ENCODE assay signal across 31 cellular contexts in the genomic region with DNA sequence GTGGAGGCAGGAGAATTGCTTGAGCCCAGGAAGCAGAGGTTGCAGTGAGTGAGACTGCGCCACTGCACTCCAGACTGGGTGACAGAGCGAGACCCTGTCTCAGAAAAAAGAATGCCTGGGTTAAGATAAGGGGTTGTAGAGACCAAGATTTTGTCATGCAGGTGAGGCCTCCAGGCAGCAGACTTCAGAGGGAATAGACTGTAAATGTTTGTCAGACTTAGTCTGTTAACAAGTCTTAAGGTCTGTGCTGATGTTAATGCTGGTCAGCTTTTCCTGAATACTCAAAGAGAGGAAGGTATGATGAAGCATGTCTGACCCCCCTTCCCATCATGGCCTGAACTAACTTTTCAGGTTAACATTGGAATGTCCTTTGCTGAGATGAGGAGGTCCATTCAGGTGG.
"Had no signal": no experiment of that assay in that cellular context is flagged by ENCODE, and none has a peak within 500 bp of the region (broad histone marks: within the 10 kb centered on the region; RNA-seq: fewer than 3 reads in every experiment).

No MANE protein-coding gene starts in this region.

- H3K36me3 ChIP-seq: ascending aorta, gastroesophageal sphincter, heart left ventricle, neutrophil, ovary, thyroid gland, upper lobe of right lung, WERI-Rb-1 had no signal

- ATAC-seq: effector memory CD8-positive, alpha-beta T cell; gastroesophageal sphincter; heart left ventricle; sciatic nerve; stimulated activated naive CD8-positive, alpha-beta T cell treated with anti-CD3 and anti-CD28 coated beads, Interleukin-15, amount 100 ng/mL, for 72 hours; T-helper 17 cell; upper lobe of right lung had no signal

- H3K4me1 ChIP-seq: ascending aorta had no signal

- H3K27me3 Mint-ChIP-seq: activated CD4-positive, alpha-beta memory T cell treated with anti-CD3 and anti-CD28 coated beads, Interleukin-2, amount 10 ng/mL, durations not matched to agents 7 days and 5 days; activated CD4-positive, alpha-beta T cell treated with anti-CD3 and anti-CD28 coated beads, Interleukin-2, amount 10 ng/mL, durations not matched to agents 24 days and 14 days; activated naive CD4-positive, alpha-beta T cell treated with anti-CD3 and anti-CD28 coated beads, Interleukin-2, amount 10 ng/mL, durations not matched to agents 7 days and 5 days; activated naive CD8-positive, alpha-beta T cell treated with anti-CD3 and anti-CD28 coated beads, Interleukin-2, amount 10 ng/mL, durations not matched to agents 7 days and 5 days; activated T-cell treated with anti-CD3 and anti-CD28 coated beads, Interleukin-2, amount 50 U/mL, for 24 hours; brain; effector memory CD8-positive, alpha-beta T cell; naive B cell; stimulated activated naive CD8-positive, alpha-beta T cell treated with anti-CD3 and anti-CD28 coated beads, Interleukin-15, amount 100 ng/mL, for 72 hours; T-helper 17 cell had no signal

- DNase-seq: activated CD4-positive, alpha-beta memory T cell treated with anti-CD3 and anti-CD28 coated beads, Interleukin-2, amount 10 ng/mL, durations not matched to agents 7 days and 5 days; activated CD4-positive, alpha-beta T cell treated with anti-CD3 and anti-CD28 coated beads, Interleukin-2, amount 10 ng/mL, durations not matched to agents 24 days and 14 days; activated CD4-positive, CD25-positive, alpha-beta regulatory T cell treated with anti-CD3 and anti-CD28 coated beads, Interleukin-2, amount 50 U/mL, for 72 hours; activated CD8-positive, alpha-beta memory T cell treated with anti-CD3 and anti-CD28 coated beads, Interleukin-2, amount 50 U/mL, for 48 hours; activated gamma-delta T cell; activated naive CD4-positive, alpha-beta T cell treated with anti-CD3 and anti-CD28 coated beads, Interleukin-2, amount 10 ng/mL, durations not matched to agents 7 days and 5 days; activated naive CD8-positive, alpha-beta T cell treated with anti-CD3 and anti-CD28 coated beads, Interleukin-2, amount 10 ng/mL, durations not matched to agents 7 days and 5 days; activated T-cell treated with anti-CD3 and anti-CD28 coated beads, Interleukin-2, amount 50 U/mL, for 24 hours; caudate nucleus; cortex of kidney; effector memory CD8-positive, alpha-beta T cell; heart left ventricle; naive B cell; nephron progenitor cell; ovary; stimulated activated CD4-positive, alpha-beta T cell treated with anti-CD3 and anti-CD28 coated beads, Interleukin-12 subunit alpha, Interleukin-12 subunit beta, amount 100 ng/mL, for 4 hours; stimulated activated CD4-positive, alpha-beta T cell treated with anti-CD3 and anti-CD28 coated beads, Interleukin-4, amount 100 ng/mL, for 1 hour; stimulated activated naive CD8-positive, alpha-beta T cell treated with anti-CD3 and anti-CD28 coated beads, Interleukin-15, amount 100 ng/mL, for 72 hours; substantia nigra; T-helper 17 cell; T1000; thyroid gland; upper lobe of right lung; WERI-Rb-1 had no signal

- H3K9me3 ChIP-seq: ascending aorta, gastroesophageal sphincter, heart left ventricle, neutrophil, ovary, thyroid gland, upper lobe of right lung had no signal

- H3K4me3 ChIP-seq: ascending aorta, gastroesophageal sphincter, heart left ventricle, ovary, skin epidermis, thyroid gland, upper lobe of right lung had no signal

- H3K27ac ChIP-seq: ascending aorta, gastroesophageal sphincter, heart left ventricle, neutrophil, ovary, thyroid gland, upper lobe of right lung, WERI-Rb-1 had no signal

- H3K9me3 Mint-ChIP-seq: activated CD4-positive, alpha-beta memory T cell treated with anti-CD3 and anti-CD28 coated beads, Interleukin-2, amount 10 ng/mL, durations not matched to agents 7 days and 5 days; activated CD4-positive, alpha-beta T cell treated with anti-CD3 and anti-CD28 coated beads, Interleukin-2, amount 10 ng/mL, durations not matched to agents 24 days and 14 days; activated naive CD4-positive, alpha-beta T cell treated with anti-CD3 and anti-CD28 coated beads, Interleukin-2, amount 10 ng/mL, durations not matched to agents 7 days and 5 days; activated T-cell treated with anti-CD3 and anti-CD28 coated beads, Interleukin-2, amount 50 U/mL, for 24 hours; brain; effector memory CD8-positive, alpha-beta T cell; naive B cell; nephron progenitor cell; stimulated activated naive CD8-positive, alpha-beta T cell treated with anti-CD3 and anti-CD28 coated beads, Interleukin-15, amount 100 ng/mL, for 72 hours had no signal

- H3K27me3 ChIP-seq: ascending aorta, gastroesophageal sphincter, heart left ventricle, neutrophil, ovary, thyroid gland, upper lobe of right lung had no signal

- H3K4me3 Mint-ChIP-seq: activated CD4-positive, alpha-beta memory T cell treated with anti-CD3 and anti-CD28 coated beads, Interleukin-2, amount 10 ng/mL, durations not matched to agents 7 days and 5 days; activated CD4-positive, alpha-beta T cell treated with anti-CD3 and anti-CD28 coated beads, Interleukin-2, amount 10 ng/mL, durations not matched to agents 24 days and 14 days; activated naive CD4-positive, alpha-beta T cell treated with anti-CD3 and anti-CD28 coated beads, Interleukin-2, amount 10 ng/mL, durations not matched to agents 7 days and 5 days; activated naive CD8-positive, alpha-beta T cell treated with anti-CD3 and anti-CD28 coated beads, Interleukin-2, amount 10 ng/mL, durations not matched to agents 7 days and 5 days; activated T-cell treated with anti-CD3 and anti-CD28 coated beads, Interleukin-2, amount 50 U/mL, for 24 hours; brain; effector memory CD8-positive, alpha-beta T cell; nephron progenitor cell; stimulated activated naive CD8-positive, alpha-beta T cell treated with anti-CD3 and anti-CD28 coated beads, Interleukin-15, amount 100 ng/mL, for 72 hours; T-helper 17 cell had no signal

- H3K27ac Mint-ChIP-seq: activated CD4-positive, alpha-beta memory T cell treated with anti-CD3 and anti-CD28 coated beads, Interleukin-2, amount 10 ng/mL, durations not matched to agents 7 days and 5 days; activated CD4-positive, alpha-beta T cell treated with anti-CD3 and anti-CD28 coated beads, Interleukin-2, amount 10 ng/mL, durations not matched to agents 24 days and 14 days; activated naive CD4-positive, alpha-beta T cell treated with anti-CD3 and anti-CD28 coated beads, Interleukin-2, amount 10 ng/mL, durations not matched to agents 7 days and 5 days; activated naive CD8-positive, alpha-beta T cell treated with anti-CD3 and anti-CD28 coated beads, Interleukin-2, amount 10 ng/mL, durations not matched to agents 7 days and 5 days; activated T-cell treated with anti-CD3 and anti-CD28 coated beads, Interleukin-2, amount 50 U/mL, for 24 hours; brain; effector memory CD8-positive, alpha-beta T cell; nephron progenitor cell; progenitor cell of endocrine pancreas; stimulated activated naive CD8-positive, alpha-beta T cell treated with anti-CD3 and anti-CD28 coated beads, Interleukin-15, amount 100 ng/mL, for 72 hours; T-helper 17 cell had no signal
